ENCODE assay signal across 8 cellular contexts in genomic region chrX:23784487-23785301, GRCh38. TPM values are rescaled to one million over a fixed set of nuclear protein-coding genes. Genes with fewer than 3 reads are reported as not detected.
DNase-seq lines count a peak whose midpoint lies in the region; ATAC-seq and TF ChIP-seq lines count a peak whose summit lies in the region.

No MANE protein-coding gene starts in this region.

- H3K4me1 Mint-ChIP-seq in activated CD4-positive, alpha-beta memory T cell treated with anti-CD3 and anti-CD28 coated beads for 36 hours (ENCODE audit: low read depth) = peaks cover 28% of the 10 kb centered on the region

- H3K36me3 ChIP-seq in stomach = peaks cover 3 to 18% (median 10%) of the 10 kb centered on the region in 4 donors

- H3K27me3 Mint-ChIP-seq in activated CD4-positive, alpha-beta memory T cell treated with anti-CD3 and anti-CD28 coated beads for 36 hours = no peaks in the 10 kb centered on the region

- DNase-seq in AG09309 (ENCODE audit: low read depth) (peak; percentile 76), HL-60 (ENCODE audit: low read depth in 1 of 2, low spot score in 1 of 2) (peak; percentile 74 to 79), left ventricle myocardium superior (no peak), stomach (no peak), ACHN (no peak), OCI-M2 (lab: John Stamatoyannopoulos, UW; ENCODE audit: unreplicated experiment) (no peak), NCI-H2081 treated with DMSO at 0.1 percent for 48 hours (lab: John Stamatoyannopoulos, UW) (no peak)
- no peak for DNase-seq in activated CD4-positive, alpha-beta memory T cell treated with anti-CD3 and anti-CD28 coated beads for 36 hours

- peaks cover 27% of the 10 kb centered on the region for H3K36me3 Mint-ChIP-seq in activated CD4-positive, alpha-beta memory T cell treated with anti-CD3 and anti-CD28 coated beads for 36 hours

- H3K27ac ChIP-seq in HL-60 (replicated peaks) (peak overlapping the region; percentile 91), stomach (peak overlapping the region; percentile 28 to 96 (median 95))

- TF ChIP-seq POLR2A in stomach (IDR thresholded peaks at IDR 0.05) = no peak

- CTCF ChIA-PET in activated CD4-positive, alpha-beta memory T cell treated with anti-CD3 and anti-CD28 coated beads for 36 hours (lab: Charles Lee) = interaction anchor here (2.0 to 4.6 kb wide), 3 partner anchors 12 to 269 kb away, joined by 6 to 49 read pairs (median 10); no protein-coding TSS in a partner anchor

- no peaks in the 10 kb centered on the region for H3K9me3 Mint-ChIP-seq in activated CD4-positive, alpha-beta memory T cell treated with anti-CD3 and anti-CD28 coated beads for 36 hours

- peak overlapping the region; percentile 96 for H3K27ac Mint-ChIP-seq in activated CD4-positive, alpha-beta memory T cell treated with anti-CD3 and anti-CD28 coated beads for 36 hours

- intact Hi-C loops in activated CD4-positive, alpha-beta memory T cell treated with anti-CD3 and anti-CD28 coated beads for 36 hours (cut with micrococcal nuclease) = loop anchor here (5.0 kb wide), 2 partner anchors 243 to 368 kb away; partner anchors contain the start of gene KLHL15
- intact Hi-C loops in left ventricle myocardium superior (cut with micrococcal nuclease) (loop anchor here (10.0 kb wide), 1 partner anchor 240 kb away; the partner anchor contains the start of gene KLHL15), stomach (cut with DNase I; ENCODE audit: low total_unique reads) (no loop called here)

- WGBS in stomach, 5 donors = 17 to 52% (median 34%) methylated on average over 8 of the region's 8 CpGs

- peak overlapping the region; percentile 94 for H3K4me3 Mint-ChIP-seq in activated CD4-positive, alpha-beta memory T cell treated with anti-CD3 and anti-CD28 coated beads for 36 hours

- no peaks in the 10 kb centered on the region for H3K9me3 ChIP-seq in stomach

- TF ChIP-seq EP300 in stomach (IDR thresholded peaks at IDR 0.05) = no peak

- POLR2A ChIA-PET in activated CD4-positive, alpha-beta memory T cell treated with anti-CD3 and anti-CD28 coated beads for 36 hours (lab: Charles Lee) = interaction anchor here (0.5 to 2.1 kb wide), 4 partner anchors 11 to 234 kb away, joined by 3 to 8 read pairs (median 3); no protein-coding TSS in a partner anchor

- in situ Hi-C loops in ACHN (cut with HindIII; ENCODE audit: low pct_ligation_motif_present, low pct_unique_long_range_greater_than_20kb, low sequenced_read_pairs) = no loop called here

- TF ChIP-seq CTCF in AG09309 (IDR thresholded peaks at IDR 0.05; ENCODE audit: control insufficient read depth, insufficient read depth, low read depth, low read length, missing control alignments) (no peak), HL-60 (IDR thresholded peaks at IDR 0.05; ENCODE audit: insufficient read depth, low read length) (no peak), stomach (IDR thresholded peaks at IDR 0.05) (no peak)

- ATAC-seq in left ventricle myocardium superior = peak; percentile 7

- H3K27me3 ChIP-seq in HL-60 (ENCODE audit: insufficient read depth, poor library complexity, severe bottlenecking) (no peaks in the 10 kb centered on the region), stomach (no peaks in the 10 kb centered on the region)

- H3K4me3 ChIP-seq in AG09309 (ENCODE audit: control insufficient read depth, low read depth, low read length) = no peak overlapping the region; the same call in 1 of the 2 replicates
- H3K4me3 ChIP-seq in HL-60 (replicated peaks; ENCODE audit: insufficient read depth, low read length) = peak overlapping the region; percentile 49
- peak overlapping the region; percentile 53 to 64 (median 56) for H3K4me3 ChIP-seq in stomach

- peaks cover 0 to 7% (median 2%) of the 10 kb centered on the region in 4 donors for H3K4me1 ChIP-seq in stomach

RNA-seq across cellular contexts. Expression of gene SAT1, which starts 1.7 kb away (rescaled TPM):
- 100 to 1,000 TPM; 205 to 209 TPM for total RNA-seq in activated CD4-positive, alpha-beta memory T cell treated with anti-CD3 and anti-CD28 coated beads for 36 hours
- total RNA-seq in left ventricle myocardium superior (145 TPM), stomach (1,000 to 10,000 TPM in 3 of 5 donors, 100 to 1,000 TPM in 2; 499 to 2,157 (median 1,041) TPM)
- 1,000 to 10,000 TPM in 2 of 3 donors, 100 to 1,000 TPM in 1; 685 to 1,477 (median 1,023) TPM for polyA plus RNA-seq in stomach

RNA-seq across cellular contexts. Expression of gene ACOT9, which starts 41.6 kb away (rescaled TPM):
- total RNA-seq in activated CD4-positive, alpha-beta memory T cell treated with anti-CD3 and anti-CD28 coated beads for 36 hours = 10 to 100 TPM; 50.2 to 52.1 TPM
- total RNA-seq in left ventricle myocardium superior = 41.8 TPM
- total RNA-seq in stomach = 10 to 100 TPM in 4 of 5 donors, 1 to 10 TPM in 1; 5.4 to 62.6 (median 24.9) TPM
- 10 to 100 TPM; 18.5 to 27.8 (median 21.6) TPM for polyA plus RNA-seq in stomach

Comparison
In these comparisons a context has a peak if more than half of its experiments do, and no peak if none do; other contexts are left out.
1. DNase-seq: peak in AG09309 (single experiment) and HL-60 (2 of 2); none in activated CD4-positive, alpha-beta memory T cell treated with anti-CD3 and anti-CD28 coated beads for 36 hours (single experiment), left ventricle myocardium superior (single experiment), stomach (single experiment), ACHN (single experiment), OCI-M2 (single experiment) and NCI-H2081 treated with DMSO at 0.1 percent for 48 hours (single experiment).